Comparison of ENCODE assay signal across 13 cellular contexts in the genomic region with DNA sequence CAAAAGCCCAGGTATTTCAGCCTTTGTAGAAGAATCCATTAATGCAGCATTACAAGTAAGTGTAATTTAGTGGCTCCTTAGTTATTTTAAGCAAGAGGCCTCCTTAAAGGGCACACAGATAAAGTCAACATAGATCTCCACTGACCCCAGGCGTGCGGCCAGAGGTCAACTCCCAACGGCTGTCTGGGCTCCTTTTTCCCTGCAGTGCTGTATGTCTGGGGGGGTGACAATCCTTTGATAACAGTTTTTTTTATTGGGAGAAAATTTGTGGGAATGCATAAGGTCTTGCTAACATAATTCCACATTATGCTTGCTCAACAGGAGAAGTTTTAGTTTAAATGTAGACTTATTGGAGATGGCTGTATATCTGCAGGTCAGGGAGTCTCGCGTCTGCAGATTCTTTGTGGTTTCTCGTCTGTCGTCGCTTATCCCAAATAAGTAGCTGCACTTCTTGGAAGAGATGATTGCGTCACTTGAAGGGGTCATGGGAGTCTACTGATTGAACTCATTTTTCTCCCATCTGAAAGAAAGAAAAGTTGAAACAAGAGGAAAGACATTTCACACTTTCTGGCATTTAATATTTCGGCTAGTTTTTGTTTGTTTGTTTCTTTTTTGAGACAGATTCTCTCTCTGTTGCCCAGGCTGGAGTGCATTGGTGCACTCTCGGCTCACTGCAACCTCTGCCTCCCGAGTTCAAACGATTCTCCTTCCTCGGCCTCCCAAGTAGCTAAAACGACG.
DNase-seq lines count a peak whose midpoint lies in the region; ATAC-seq and TF ChIP-seq lines count a peak whose summit lies in the region.
"Had no signal": no experiment of that assay in that cellular context is flagged by ENCODE, and none has a peak within 500 bp of the region (broad histone marks: within the 10 kb centered on the region; RNA-seq: fewer than 3 reads in every experiment).

No MANE protein-coding gene starts in this region.

- H3K9me2 ChIP-seq in PC-3 (replicated peaks; ENCODE audit: low read length): no peaks in the 10 kb centered on the region

- peak overlapping the region; percentile 99 for H3K27ac Mint-ChIP-seq in nephron progenitor cell
- H3K27ac Mint-ChIP-seq: activated naive CD8-positive, alpha-beta T cell treated with anti-CD3 and anti-CD28 coated beads for 36 hours; CD14-positive monocyte had no signal

- TF ChIP-seq POLR2A in esophagus squamous epithelium (IDR thresholded peaks at IDR 0.05): no peak

- peak; percentile 58 for DNase-seq in AG09319 (ENCODE audit: extremely low read depth, low read depth)
- DNase-seq in PC-3: no peak
- peak; percentile 96 for DNase-seq in fibroblast of mammary gland (ENCODE audit: low read depth)
- peak; percentile 46 for DNase-seq in nephron progenitor cell
- no peak for DNase-seq in RKO (ENCODE audit: low spot score)
- no peak for DNase-seq in SIG-M5 treated with dmso at 0.1 percent for 504 hours (lab: John Stamatoyannopoulos, UW; ENCODE audit: unreplicated experiment)
- DNase-seq in esophagus squamous epithelium (lab: John Stamatoyannopoulos, UW): no peak
- no peak for DNase-seq in NCI-H1092 treated with DMSO at 0.1 percent for 48 hours (lab: John Stamatoyannopoulos, UW)
- DNase-seq: activated naive CD8-positive, alpha-beta T cell treated with anti-CD3 and anti-CD28 coated beads for 36 hours; NCI-H1417 treated with DMSO at 0.1 percent for 48 hours; stimulated activated CD4-positive, alpha-beta T cell treated with anti-CD3 and anti-CD28 coated beads, Interleukin-1b, Interleukin-23, amount 100 ng/mL, for 48 hours; stimulated activated naive CD8-positive, alpha-beta T cell treated with anti-CD3 and anti-CD28 coated beads, Interleukin-15, Interleukin-2, amounts not matched to agents 100 U/mL and 50 U/mL, for 24 hours had no signal

- no peak overlapping the region for H2AFZ ChIP-seq in PC-3 (ENCODE audit: low read length)

- no peaks in the 10 kb centered on the region for H3K9me3 Mint-ChIP-seq in nephron progenitor cell
- H3K9me3 Mint-ChIP-seq: activated naive CD8-positive, alpha-beta T cell treated with anti-CD3 and anti-CD28 coated beads for 36 hours had no signal

- intact Hi-C loops in PC-3 (cut with micrococcal nuclease): loop anchor here (5.0 kb wide), 1 partner anchor 61 kb away; no protein-coding TSS in a partner anchor
- intact Hi-C loops in esophagus squamous epithelium (cut with DNase I): no loop called here

- no TSS peak for BruUV-seq in PC-3 (replicated peaks; lab: Mats Ljungman, UMichigan)

- peaks cover 5% of the 10 kb centered on the region for H3K27me3 Mint-ChIP-seq in nephron progenitor cell (ENCODE audit: low read depth, poor library complexity)
- H3K27me3 Mint-ChIP-seq: activated naive CD8-positive, alpha-beta T cell treated with anti-CD3 and anti-CD28 coated beads for 36 hours had no signal

- H3K4me3 ChIP-seq in PC-3 (ENCODE audit: low read length) (no peak overlapping the region), fibroblast of mammary gland (ENCODE audit: control insufficient read depth, low read depth, low read length) (no peak overlapping the region), esophagus squamous epithelium (no peak overlapping the region)

- 69 to 83% methylated on average over 16 of the region's 16 CpGs for WGBS in esophagus squamous epithelium, 2 donors

- H4K20me1 ChIP-seq in PC-3 (ENCODE audit: low read length): no peaks in the 10 kb centered on the region

- H3F3A ChIP-seq in PC-3 (ENCODE audit: low read length, unreplicated experiment): no peaks in the 10 kb centered on the region

- no peak for ATAC-seq in PC-3
- ATAC-seq: stimulated activated naive CD8-positive, alpha-beta T cell treated with anti-CD3 and anti-CD28 coated beads, Interleukin-15, Interleukin-2, amounts not matched to agents 100 U/mL and 50 U/mL, for 24 hours had no signal

- peaks cover 26% of the 10 kb centered on the region for H3K36me3 Mint-ChIP-seq in nephron progenitor cell (ENCODE audit: low read depth)

- H3K79me2 ChIP-seq in PC-3 (ENCODE audit: low read length): peaks cover 4% of the 10 kb centered on the region; the same call in 1 of the 2 replicates

- CTCF ChIA-PET in PC-3 (lab: Charles Lee): no interaction called here

- H3K27me3 ChIP-seq in PC-3 (ENCODE audit: low read length) (no peaks in the 10 kb centered on the region), esophagus squamous epithelium (no peaks in the 10 kb centered on the region)

- H3K4me2 ChIP-seq in PC-3 (ENCODE audit: low read length): no peak overlapping the region

- TF ChIP-seq CTCF in AG09319 (IDR thresholded peaks at IDR 0.05; ENCODE audit: low read depth, low read length): no peak
- no peak for TF ChIP-seq CTCF in PC-3 (conservative IDR thresholded peaks at IDR 0.05; ENCODE audit: low read depth, low read length)
- TF ChIP-seq CTCF in fibroblast of mammary gland (conservative IDR thresholded peaks at IDR 0.05; ENCODE audit: control insufficient read depth, insufficient read depth, low read depth, low read length): no peak
- TF ChIP-seq CTCF in nephron progenitor cell (IDR thresholded peaks at IDR 0.05): no peak
- TF ChIP-seq CTCF in esophagus squamous epithelium (IDR thresholded peaks at IDR 0.05): no peak

- no peak overlapping the region for H3K9ac ChIP-seq in PC-3 (ENCODE audit: low read length)

- POLR2A ChIA-PET in PC-3 (lab: Charles Lee; ENCODE audit: unreplicated experiment): no interaction called here

- peak overlapping the region; percentile 54 for H3K4me3 Mint-ChIP-seq in nephron progenitor cell
- H3K4me3 Mint-ChIP-seq: activated naive CD8-positive, alpha-beta T cell treated with anti-CD3 and anti-CD28 coated beads for 36 hours; CD14-positive monocyte had no signal

- no peaks in the 10 kb centered on the region for H3K36me3 ChIP-seq in PC-3 (ENCODE audit: low read depth, low read length)
- H3K36me3 ChIP-seq in esophagus squamous epithelium: no peaks in the 10 kb centered on the region

- H3K4me1 ChIP-seq in PC-3 (ENCODE audit: insufficient read depth, low read length) (peaks cover 42% of the 10 kb centered on the region), esophagus squamous epithelium (no peaks in the 10 kb centered on the region)

- 0 out of 2 replicates have a peak overlapping the region, but pooled peaks have one; percentile 3 for H3K27ac ChIP-seq in PC-3 (ENCODE audit: low read length)
- peak overlapping the region in 1 of 4 donors; percentile 26 for H3K27ac ChIP-seq in esophagus squamous epithelium

- peaks cover 72% of the 10 kb centered on the region for H3K4me1 Mint-ChIP-seq in nephron progenitor cell
- H3K4me1 Mint-ChIP-seq: activated naive CD8-positive, alpha-beta T cell treated with anti-CD3 and anti-CD28 coated beads for 36 hours had no signal

- H3K9me3 ChIP-seq in PC-3 (ENCODE audit: low read length) (no peaks in the 10 kb centered on the region), esophagus squamous epithelium (no peaks in the 10 kb centered on the region)

Comparison
In these comparisons a context has a peak if more than half of its experiments do, and no peak if none do; other contexts are left out.
1. DNase-seq: peak in AG09319 (single experiment), fibroblast of mammary gland (single experiment) and nephron progenitor cell (single experiment); none in PC-3 (single experiment), RKO (single experiment), SIG-M5 treated with dmso at 0.1 percent for 504 hours (single experiment), esophagus squamous epithelium (single experiment) and NCI-H1092 treated with DMSO at 0.1 percent for 48 hours (single experiment).